37 cellular contexts compared by ENCODE assay signal in the genomic region with DNA sequence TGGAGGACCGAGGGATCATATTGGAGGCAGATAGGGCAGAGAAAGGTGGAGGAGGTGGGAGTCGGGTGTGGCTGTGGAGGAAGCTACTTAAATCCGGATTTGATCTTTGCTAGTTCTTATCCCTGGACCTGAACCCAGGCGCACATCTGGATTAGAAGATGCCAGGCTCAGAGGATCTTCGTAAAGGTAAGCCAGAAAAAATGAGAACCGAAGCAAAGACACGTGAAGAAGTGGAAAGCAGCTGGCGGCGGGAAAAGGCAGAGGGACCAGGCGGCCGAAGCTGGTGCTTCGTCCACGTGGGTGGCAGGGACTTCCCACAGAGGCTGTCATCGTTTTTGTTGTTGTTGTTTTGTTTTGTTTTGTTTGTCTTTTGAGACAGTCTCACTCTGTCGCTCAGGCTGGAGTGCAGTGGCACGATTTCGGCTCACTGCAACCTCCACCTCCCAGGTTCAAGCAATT. TPM values are rescaled to one million over a fixed set of nuclear protein-coding genes. Genes with fewer than 3 reads are reported as not detected.
"Had no signal": no experiment of that assay in that cellular context is flagged by ENCODE, and none has a peak within 500 bp of the region (broad histone marks: within the 10 kb centered on the region; RNA-seq: fewer than 3 reads in every experiment).

A gene with protein sequence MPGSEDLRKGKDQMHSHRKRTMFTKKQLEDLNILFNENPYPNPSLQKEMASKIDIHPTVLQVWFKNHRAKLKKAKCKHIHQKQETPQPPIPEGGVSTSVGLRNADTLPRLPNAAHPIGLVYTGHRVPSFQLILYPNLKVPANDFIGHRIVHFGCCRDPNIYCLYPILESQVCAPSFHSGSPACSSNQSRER (plus strand): TSS at position 51 of the 459 bp plus-strand sequence. CDS start 108 bp downstream, at position 159.

- H3K4me1 Mint-ChIP-seq: immature natural killer cell; naive thymus-derived CD8-positive, alpha-beta T cell; nephron; neural progenitor cell; stimulated activated memory B cell treated with anti-CD40 and anti-IgM and Interleukin-4, amounts not matched to agents 10 μg/mL and 1 μg/mL and 100 μg/mL, for 72 hours had no signal

- H3K36me3 Mint-ChIP-seq: immature natural killer cell; neural progenitor cell; stimulated activated memory B cell treated with anti-CD40 and anti-IgM and Interleukin-4, amounts not matched to agents 10 μg/mL and 1 μg/mL and 100 μg/mL, for 72 hours had no signal

- H3K9me3 ChIP-seq: left lung, lower lobe of right lung, neutrophil, right atrium auricular region, right lobe of liver, testis, thyroid gland, transverse colon, upper lobe of right lung had no signal

- H3K27me3 Mint-ChIP-seq: stimulated activated memory B cell treated with anti-CD40 and anti-IgM and Interleukin-4, amounts not matched to agents 10 μg/mL and 1 μg/mL and 100 μg/mL, for 72 hours had no signal

- FAIRE-seq: islet of Langerhans, kidney, urothelium cell line had no signal

- DNase-seq: hypothalamus; immature natural killer cell; kidney; left colon; left lung; lower lobe of right lung; mammary epithelial cell; mesenchymal stem cell; naive thymus-derived CD8-positive, alpha-beta T cell; occipital lobe; right lobe of liver; stimulated activated CD4-positive, alpha-beta T cell treated with anti-CD3 and anti-CD28 coated beads, Interleukin-1b, Interleukin-23, amount 100 ng/mL, for 48 hours; stimulated activated CD4-positive, alpha-beta T cell treated with anti-CD3 and anti-CD28 coated beads, Interleukin-2, amount 100 ng/mL, for 48 hours; stimulated activated CD4-positive, alpha-beta T cell treated with anti-CD3 and anti-CD28 coated beads, Interleukin-4, amount 100 ng/mL, for 4 hours; stimulated activated CD8-positive, alpha-beta memory T cell treated with anti-CD3 and anti-CD28 coated beads, Interleukin-4, amount 100 ng/mL, for 48 hours; stimulated activated naive CD8-positive, alpha-beta T cell treated with anti-CD3 and anti-CD28 coated beads, Interleukin-15, Interleukin-2, amounts not matched to agents 100 U/mL and 50 U/mL, for 24 hours; stomach; testis; thyroid gland; transverse colon; upper lobe of right lung had no signal

- H3K27ac Mint-ChIP-seq: immature natural killer cell; nephron; neural progenitor cell; stimulated activated memory B cell treated with anti-CD40 and anti-IgM and Interleukin-4, amounts not matched to agents 10 μg/mL and 1 μg/mL and 100 μg/mL, for 72 hours had no signal

- H3K4me3 Mint-ChIP-seq: immature natural killer cell; naive thymus-derived CD8-positive, alpha-beta T cell; nephron; neural progenitor cell; stimulated activated memory B cell treated with anti-CD40 and anti-IgM and Interleukin-4, amounts not matched to agents 10 μg/mL and 1 μg/mL and 100 μg/mL, for 72 hours had no signal

- ATAC-seq: left colon; left lung; lower lobe of right lung; naive thymus-derived CD8-positive, alpha-beta T cell; right lobe of liver; stimulated activated memory B cell treated with anti-CD40 and anti-IgM and Interleukin-4, amounts not matched to agents 10 μg/mL and 1 μg/mL and 100 μg/mL, for 72 hours; stimulated activated naive CD8-positive, alpha-beta T cell treated with anti-CD3 and anti-CD28 coated beads, Interleukin-15, Interleukin-2, amounts not matched to agents 100 U/mL and 50 U/mL, for 24 hours; upper lobe of right lung had no signal

- H3K27me3 ChIP-seq: left lung, neural progenitor cell, neutrophil, right atrium auricular region, right lobe of liver, stomach, testis, thyroid gland, transverse colon, upper lobe of right lung had no signal

- H3K4me1 ChIP-seq: left lung, lower lobe of right lung, neural progenitor cell, parathyroid adenoma, right atrium auricular region, right lobe of liver, stomach, testis, thyroid gland, transverse colon, upper lobe of right lung had no signal

- H3K4me3 ChIP-seq: left lung, lower lobe of right lung, neural progenitor cell, right atrium auricular region, right lobe of liver, smooth muscle cell, stomach, testis, thyroid gland, transverse colon, upper lobe of right lung had no signal

- H3K9me3 Mint-ChIP-seq: immature natural killer cell, nephron had no signal

- H3K36me3 ChIP-seq: left lung, lower lobe of right lung, neural progenitor cell, neutrophil, right atrium auricular region, right lobe of liver, stomach, thyroid gland, transverse colon, upper lobe of right lung had no signal

RNA-seq across cellular contexts. Expression of the gene that starts here (rescaled TPM):
- total RNA-seq: kidney; left colon; left lung; liver; lower lobe of right lung; mammary epithelial cell; mucosa of gallbladder; naive thymus-derived CD8-positive, alpha-beta T cell; occipital lobe; osteocyte; posterior vena cava; pulmonary artery endothelial cell; renal cortical epithelial cell; right atrium auricular region; right lobe of liver; skeletal muscle tissue; smooth muscle cell; testis; thyroid gland; transverse colon; upper lobe of right lung had no signal
